9 cellular contexts compared by ENCODE assay signal in genomic region chr6:26536571-26537159, GRCh38. TPM values are rescaled to one million over a fixed set of nuclear protein-coding genes. Genes with fewer than 3 reads are reported as not detected.
DNase-seq lines count a peak whose midpoint lies in the region; ATAC-seq and TF ChIP-seq lines count a peak whose summit lies in the region.
"Had no signal": no experiment of that assay in that cellular context is flagged by ENCODE, and none has a peak within 500 bp of the region (broad histone marks: within the 10 kb centered on the region; RNA-seq: fewer than 3 reads in every experiment).

No MANE protein-coding gene starts in this region.

- ATAC-seq in Right ventricle myocardium superior (ENCODE audit: poor library complexity) (no peak), GM19463 (IDR thresholded peaks at IDR 0.05; ENCODE audit: unreplicated experiment) (no peak), GM21717 (IDR thresholded peaks at IDR 0.05; ENCODE audit: unreplicated experiment) (no peak)
- no peak for ATAC-seq in activated CD8-positive, alpha-beta T cell treated with anti-CD3 and anti-CD28 coated beads, Interleukin-2, amount 10 ng/mL, durations not matched to agents 7 days and 5 days

- CTCF ChIA-PET in activated CD8-positive, alpha-beta T cell treated with anti-CD3 and anti-CD28 coated beads, Interleukin-2, amount 10 ng/mL, durations not matched to agents 7 days and 5 days (lab: Charles Lee): interaction anchor here (0.7 to 2.7 kb wide), 5 partner anchors 15 to 197 kb away, joined by 3 to 23 read pairs (median 11); no protein-coding TSS in a partner anchor

- peaks cover 2% of the 10 kb centered on the region for H3K27me3 Mint-ChIP-seq in activated CD8-positive, alpha-beta T cell treated with anti-CD3 and anti-CD28 coated beads, Interleukin-2, amount 10 ng/mL, durations not matched to agents 7 days and 5 days (ENCODE audit: low read depth)

- H3K9me3 Mint-ChIP-seq in activated CD8-positive, alpha-beta T cell treated with anti-CD3 and anti-CD28 coated beads, Interleukin-2, amount 10 ng/mL, durations not matched to agents 7 days and 5 days (ENCODE audit: insufficient read depth): no peaks in the 10 kb centered on the region

- H3K4me3 ChIP-seq in cardiac muscle cell (peak overlapping the region; percentile 87), fibroblast of mammary gland (ENCODE audit: control insufficient read depth, low read depth, low read length) (peak overlapping the region; percentile 92)

- H3K4me1 Mint-ChIP-seq in activated CD8-positive, alpha-beta T cell treated with anti-CD3 and anti-CD28 coated beads, Interleukin-2, amount 10 ng/mL, durations not matched to agents 7 days and 5 days (ENCODE audit: low read depth): peaks cover 62% of the 10 kb centered on the region

- H3K27ac Mint-ChIP-seq in activated CD8-positive, alpha-beta T cell treated with anti-CD3 and anti-CD28 coated beads, Interleukin-2, amount 10 ng/mL, durations not matched to agents 7 days and 5 days: peak overlapping the region; percentile 99

- peak overlapping the region; percentile 79 for H3K27ac ChIP-seq in cardiac muscle cell

- no peak for TF ChIP-seq CTCF in cardiac muscle cell (IDR thresholded peaks at IDR 0.05; ENCODE audit: low read depth, low read length)
- TF ChIP-seq CTCF in fibroblast of mammary gland (conservative IDR thresholded peaks at IDR 0.05; ENCODE audit: control insufficient read depth, insufficient read depth, low read depth, low read length): no peak

- intact Hi-C loops in Right ventricle myocardium superior (cut with DNase I): loop anchor here (2.0 kb wide), 2 partner anchors 16 kb away; no protein-coding TSS in a partner anchor

- no peaks in the 10 kb centered on the region for H3K9me3 ChIP-seq in cardiac muscle cell (ENCODE audit: low read depth)

- POLR2A ChIA-PET in activated CD8-positive, alpha-beta T cell treated with anti-CD3 and anti-CD28 coated beads, Interleukin-2, amount 10 ng/mL, durations not matched to agents 7 days and 5 days (lab: Charles Lee): interaction anchor here (0.7 to 3.0 kb wide), 19 partner anchors 10 to 1356 kb away, joined by 3 to 23 read pairs (median 6); a partner anchor contains a TSS

- H3K36me3 Mint-ChIP-seq in activated CD8-positive, alpha-beta T cell treated with anti-CD3 and anti-CD28 coated beads, Interleukin-2, amount 10 ng/mL, durations not matched to agents 7 days and 5 days (ENCODE audit: low read depth): peaks cover 25% of the 10 kb centered on the region

- no peaks in the 10 kb centered on the region for H3K36me3 ChIP-seq in cardiac muscle cell

- H3K4me1 ChIP-seq in cardiac muscle cell (ENCODE audit: low read depth): peaks cover 12% of the 10 kb centered on the region

- DNase-seq in cardiac muscle cell (ENCODE audit: low read depth in 1 of 2, low spot score in 1 of 2): peak; percentile 30 to 79
- no peak for DNase-seq in Right ventricle myocardium superior
- DNase-seq in NCI-H1105 (lab: John Stamatoyannopoulos, UW): peak; percentile 38
- DNase-seq in activated CD8-positive, alpha-beta T cell treated with anti-CD3 and anti-CD28 coated beads, Interleukin-2, amount 10 ng/mL, durations not matched to agents 7 days and 5 days: peak; percentile 67
- peak; percentile 82 for DNase-seq in fibroblast of mammary gland (ENCODE audit: low read depth)
- DNase-seq in occipital lobe (lab: John Stamatoyannopoulos, UW): peak; percentile 12

- no peaks in the 10 kb centered on the region for H3K27me3 ChIP-seq in cardiac muscle cell

- H3K4me3 Mint-ChIP-seq in activated CD8-positive, alpha-beta T cell treated with anti-CD3 and anti-CD28 coated beads, Interleukin-2, amount 10 ng/mL, durations not matched to agents 7 days and 5 days: peak overlapping the region; percentile 87

RNA-seq across cellular contexts. Expression of gene HMGN4, which starts 1.5 kb away (rescaled TPM):
- total RNA-seq in cardiac muscle cell (56.6 and 57.1 TPM in 2 replicates), Right ventricle myocardium superior (25.1 TPM), occipital lobe (65.8 TPM)
- 54.7 and 62.4 TPM in 2 replicates for polyA plus RNA-seq in cardiac muscle cell
- 10 to 100 TPM; 80.8 to 84.9 TPM for total RNA-seq in activated CD8-positive, alpha-beta T cell treated with anti-CD3 and anti-CD28 coated beads, Interleukin-2, amount 10 ng/mL, durations not matched to agents 7 days and 5 days

RNA-seq across cellular contexts. Expression of gene BTN1A1, which starts 36.6 kb away (rescaled TPM):
- total RNA-seq in cardiac muscle cell (not detected in 2 replicates), Right ventricle myocardium superior (not detected), occipital lobe (not detected)
- polyA plus RNA-seq in cardiac muscle cell: 0.14 and 0.35 TPM in 2 replicates
- total RNA-seq in activated CD8-positive, alpha-beta T cell treated with anti-CD3 and anti-CD28 coated beads, Interleukin-2, amount 10 ng/mL, durations not matched to agents 7 days and 5 days: not detected
- total RNA-seq: left cardiac atrium had no signal
